In genomic region chr9:113857875-113858274, GRCh38 we compare ENCODE assay signal across 12 cellular contexts. TPM values are rescaled to one million over a fixed set of nuclear protein-coding genes. Genes with fewer than 3 reads are reported as not detected.
A peak's percentile ranks its signal among the peaks of the same experiment; 100 is the strongest.
DNase-seq lines count a peak whose midpoint lies in the region; ATAC-seq and TF ChIP-seq lines count a peak whose summit lies in the region.
"Had no signal": no experiment of that assay in that cellular context is flagged by ENCODE, and none has a peak within 500 bp of the region (broad histone marks: within the 10 kb centered on the region; RNA-seq: fewer than 3 reads in every experiment).

No MANE protein-coding gene starts in this region.

- no peaks in the 10 kb centered on the region for H3K36me3 ChIP-seq in smooth muscle cell (ENCODE audit: low read depth)

- ATAC-seq in activated naive CD8-positive, alpha-beta T cell treated with anti-CD3 and anti-CD28 coated beads, Interleukin-2, amount 50 U/mL, for 24 hours, result peak; percentile 40
- peak; percentile 72 for ATAC-seq in HG03442 (IDR thresholded peaks at IDR 0.05; ENCODE audit: unreplicated experiment)

- no peak overlapping the region for H3K4me3 ChIP-seq in smooth muscle cell
- no peak overlapping the region for H3K4me3 ChIP-seq in foreskin fibroblast (ENCODE audit: low read depth in 1 of 2, low read length in 2 of 2)

- no peaks in the 10 kb centered on the region for H3F3A ChIP-seq in smooth muscle cell (ENCODE audit: low read depth)

- TF ChIP-seq CTCF in smooth muscle cell (IDR thresholded peaks at IDR 0.05; ENCODE audit: borderline replicate concordance, insufficient read depth, poor library complexity, severe bottlenecking) (no peak), foreskin fibroblast (IDR thresholded peaks at IDR 0.05; ENCODE audit: low read depth, low read length) (no peak), nephron progenitor cell (IDR thresholded peaks at IDR 0.05) (no peak)

- no peak overlapping the region for H3K9ac ChIP-seq in smooth muscle cell (ENCODE audit: low read depth)

- H3K4me1 Mint-ChIP-seq in activated naive CD8-positive, alpha-beta T cell treated with anti-CD3 and anti-CD28 coated beads, Interleukin-2, amount 50 U/mL, for 24 hours, result no peaks in the 10 kb centered on the region
- H3K4me1 Mint-ChIP-seq in activated naive CD8-positive, alpha-beta T cell treated with anti-CD3 and anti-CD28 coated beads for 36 hours, result no peaks in the 10 kb centered on the region
- H3K4me1 Mint-ChIP-seq in nephron progenitor cell, result no peaks in the 10 kb centered on the region

- no peaks in the 10 kb centered on the region for H3K9me3 ChIP-seq in smooth muscle cell (replicated peaks; ENCODE audit: low read depth)

- H3K27me3 Mint-ChIP-seq in activated naive CD8-positive, alpha-beta T cell treated with anti-CD3 and anti-CD28 coated beads, Interleukin-2, amount 50 U/mL, for 24 hours, result peaks cover 8% of the 10 kb centered on the region
- H3K27me3 Mint-ChIP-seq in activated naive CD8-positive, alpha-beta T cell treated with anti-CD3 and anti-CD28 coated beads for 36 hours, result peaks cover 33% of the 10 kb centered on the region
- peaks cover 4% of the 10 kb centered on the region for H3K27me3 Mint-ChIP-seq in nephron progenitor cell (ENCODE audit: low read depth, poor library complexity)

- H3K27me3 ChIP-seq in smooth muscle cell (ENCODE audit: low read depth), result peaks cover 9% of the 10 kb centered on the region

- H3K4me2 ChIP-seq in smooth muscle cell, result no peak overlapping the region

- no peaks in the 10 kb centered on the region for H4K20me1 ChIP-seq in smooth muscle cell (ENCODE audit: low read depth)

- H3K79me2 ChIP-seq in smooth muscle cell (ENCODE audit: low read depth), result no peaks in the 10 kb centered on the region

- 49% methylated on average over 4 of the region's 4 CpGs for WGBS in smooth muscle cell (ENCODE audit: low lambda C conversion rate)

- H3K4me1 ChIP-seq in smooth muscle cell (ENCODE audit: low read depth), result no peaks in the 10 kb centered on the region

- H3K9me3 Mint-ChIP-seq in activated naive CD8-positive, alpha-beta T cell treated with anti-CD3 and anti-CD28 coated beads, Interleukin-2, amount 50 U/mL, for 24 hours, result no peaks in the 10 kb centered on the region
- H3K9me3 Mint-ChIP-seq in activated naive CD8-positive, alpha-beta T cell treated with anti-CD3 and anti-CD28 coated beads for 36 hours, result no peaks in the 10 kb centered on the region
- H3K9me3 Mint-ChIP-seq in nephron progenitor cell, result peaks cover 3% of the 10 kb centered on the region

- no peaks in the 10 kb centered on the region for H3K36me3 Mint-ChIP-seq in activated naive CD8-positive, alpha-beta T cell treated with anti-CD3 and anti-CD28 coated beads, Interleukin-2, amount 50 U/mL, for 24 hours (ENCODE audit: low read depth)
- no peaks in the 10 kb centered on the region for H3K36me3 Mint-ChIP-seq in activated naive CD8-positive, alpha-beta T cell treated with anti-CD3 and anti-CD28 coated beads for 36 hours
- H3K36me3 Mint-ChIP-seq in nephron progenitor cell (ENCODE audit: low read depth), result no peaks in the 10 kb centered on the region

- DNase-seq in activated naive CD8-positive, alpha-beta T cell treated with anti-CD3 and anti-CD28 coated beads, Interleukin-2, amount 50 U/mL, for 24 hours, result no peak
- DNase-seq in activated naive CD8-positive, alpha-beta T cell treated with anti-CD3 and anti-CD28 coated beads for 36 hours, result no peak
- DNase-seq in astrocyte of the hippocampus (ENCODE audit: low read depth, low spot score) (peak; percentile 54), smooth muscle cell (lab: John Stamatoyannopoulos, UW; ENCODE audit: unreplicated experiment) (no peak), foreskin fibroblast (no peak), nephron progenitor cell (no peak), T-helper 9 cell (no peak)
- DNase-seq: central memory CD4-positive, alpha-beta T cell; DMS53; GOT3; Kasumi-1 had no signal

- no peak overlapping the region for H3K4me3 Mint-ChIP-seq in activated naive CD8-positive, alpha-beta T cell treated with anti-CD3 and anti-CD28 coated beads, Interleukin-2, amount 50 U/mL, for 24 hours
- no peak overlapping the region for H3K4me3 Mint-ChIP-seq in activated naive CD8-positive, alpha-beta T cell treated with anti-CD3 and anti-CD28 coated beads for 36 hours
- no peak overlapping the region for H3K4me3 Mint-ChIP-seq in nephron progenitor cell

- H3K27ac Mint-ChIP-seq in activated naive CD8-positive, alpha-beta T cell treated with anti-CD3 and anti-CD28 coated beads, Interleukin-2, amount 50 U/mL, for 24 hours, result no peak overlapping the region
- no peak overlapping the region for H3K27ac Mint-ChIP-seq in activated naive CD8-positive, alpha-beta T cell treated with anti-CD3 and anti-CD28 coated beads for 36 hours
- no peak overlapping the region for H3K27ac Mint-ChIP-seq in nephron progenitor cell

- H3K27ac ChIP-seq in smooth muscle cell (ENCODE audit: low read depth), result no peak overlapping the region

- H2AFZ ChIP-seq in smooth muscle cell (ENCODE audit: low read depth), result peak overlapping the region; percentile 55

RNA-seq across cellular contexts. Expression of gene ZNF618, which starts 18.2 kb away (rescaled TPM):
- total RNA-seq in activated naive CD8-positive, alpha-beta T cell treated with anti-CD3 and anti-CD28 coated beads for 36 hours, result under 1 TPM; 0.27 to 0.70 TPM
- 7.7 and 9.9 TPM in 2 replicates for total RNA-seq in smooth muscle cell
- polyA plus RNA-seq in smooth muscle cell, result 17.4 and 19.5 TPM in 2 replicates
